1 cellular context compared by ENCODE assay signal in genomic region chr1:161702250-161702649, GRCh38.
TF ChIP-seq lines count a peak whose summit lies in the region.

No MANE protein-coding gene starts in this region.

TF ChIP-seq in HepG2, 621 proteins besides CTCF, POLR2A, EP300 and RAD21 (continued from another document):
- no peak for TF ChIP-seq POGK (CRISPR knock-in tag; conservative IDR thresholded peaks at IDR 0.05)
- TF ChIP-seq PRDM10 (CRISPR knock-in tag; IDR thresholded peaks at IDR 0.05; ENCODE audit: low read depth), result peak; percentile 84
- peak; percentile 46; the same call in 1 of the 2 replicates for TF ChIP-seq ZBTB7B (CRISPR knock-in tag; IDR thresholded peaks at IDR 0.05)
- no peak for TF ChIP-seq ZNF510 (CRISPR knock-in tag; IDR thresholded peaks at IDR 0.05; ENCODE audit: low read depth)
- peak; percentile 57 for TF ChIP-seq NCOA2 (CRISPR knock-in tag; IDR thresholded peaks at IDR 0.05)
- TF ChIP-seq TEAD3 (CRISPR knock-in tag; optimal IDR thresholded peaks at IDR 0.05; ENCODE audit: borderline replicate concordance), result peak; percentile 87
- TF ChIP-seq, protein P1, sequence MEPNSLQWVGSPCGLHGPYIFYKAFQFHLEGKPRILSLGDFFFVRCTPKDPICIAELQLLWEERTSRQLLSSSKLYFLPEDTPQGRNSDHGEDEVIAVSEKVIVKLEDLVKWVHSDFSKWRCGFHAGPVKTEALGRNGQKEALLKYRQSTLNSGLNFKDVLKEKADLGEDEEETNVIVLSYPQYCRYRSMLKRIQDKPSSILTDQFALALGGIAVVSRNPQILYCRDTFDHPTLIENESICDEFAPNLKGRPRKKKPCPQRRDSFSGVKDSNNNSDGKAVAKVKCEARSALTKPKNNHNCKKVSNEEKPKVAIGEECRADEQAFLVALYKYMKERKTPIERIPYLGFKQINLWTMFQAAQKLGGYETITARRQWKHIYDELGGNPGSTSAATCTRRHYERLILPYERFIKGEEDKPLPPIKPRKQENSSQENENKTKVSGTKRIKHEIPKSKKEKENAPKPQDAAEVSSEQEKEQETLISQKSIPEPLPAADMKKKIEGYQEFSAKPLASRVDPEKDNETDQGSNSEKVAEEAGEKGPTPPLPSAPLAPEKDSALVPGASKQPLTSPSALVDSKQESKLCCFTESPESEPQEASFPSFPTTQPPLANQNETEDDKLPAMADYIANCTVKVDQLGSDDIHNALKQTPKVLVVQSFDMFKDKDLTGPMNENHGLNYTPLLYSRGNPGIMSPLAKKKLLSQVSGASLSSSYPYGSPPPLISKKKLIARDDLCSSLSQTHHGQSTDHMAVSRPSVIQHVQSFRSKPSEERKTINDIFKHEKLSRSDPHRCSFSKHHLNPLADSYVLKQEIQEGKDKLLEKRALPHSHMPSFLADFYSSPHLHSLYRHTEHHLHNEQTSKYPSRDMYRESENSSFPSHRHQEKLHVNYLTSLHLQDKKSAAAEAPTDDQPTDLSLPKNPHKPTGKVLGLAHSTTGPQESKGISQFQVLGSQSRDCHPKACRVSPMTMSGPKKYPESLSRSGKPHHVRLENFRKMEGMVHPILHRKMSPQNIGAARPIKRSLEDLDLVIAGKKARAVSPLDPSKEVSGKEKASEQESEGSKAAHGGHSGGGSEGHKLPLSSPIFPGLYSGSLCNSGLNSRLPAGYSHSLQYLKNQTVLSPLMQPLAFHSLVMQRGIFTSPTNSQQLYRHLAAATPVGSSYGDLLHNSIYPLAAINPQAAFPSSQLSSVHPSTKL (CRISPR knock-in tag; IDR thresholded peaks at IDR 0.05), result peak; percentile 87
- TF ChIP-seq, protein P2, sequence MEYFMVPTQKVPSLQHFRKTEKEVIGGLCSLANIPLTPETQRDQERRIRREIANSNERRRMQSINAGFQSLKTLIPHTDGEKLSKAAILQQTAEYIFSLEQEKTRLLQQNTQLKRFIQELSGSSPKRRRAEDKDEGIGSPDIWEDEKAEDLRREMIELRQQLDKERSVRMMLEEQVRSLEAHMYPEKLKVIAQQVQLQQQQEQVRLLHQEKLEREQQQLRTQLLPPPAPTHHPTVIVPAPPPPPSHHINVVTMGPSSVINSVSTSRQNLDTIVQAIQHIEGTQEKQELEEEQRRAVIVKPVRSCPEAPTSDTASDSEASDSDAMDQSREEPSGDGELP (IDR thresholded peaks at IDR 0.05; ENCODE audit: borderline replicate concordance, low read depth), result peak; percentile 58; the same call in 1 of the 2 replicates
- peak; percentile 92 for TF ChIP-seq HNF1A (IDR thresholded peaks at IDR 0.05; ENCODE audit: low read depth)
- peak; percentile 97 for TF ChIP-seq HNF1A (CRISPR knock-in tag; IDR thresholded peaks at IDR 0.05; ENCODE audit: borderline replicate concordance)
- peak; percentile 97 for TF ChIP-seq ZNF317 (CRISPR knock-in tag; IDR thresholded peaks at IDR 0.05)
